ENCODE assay signal across 21 cellular contexts in the genomic region with DNA sequence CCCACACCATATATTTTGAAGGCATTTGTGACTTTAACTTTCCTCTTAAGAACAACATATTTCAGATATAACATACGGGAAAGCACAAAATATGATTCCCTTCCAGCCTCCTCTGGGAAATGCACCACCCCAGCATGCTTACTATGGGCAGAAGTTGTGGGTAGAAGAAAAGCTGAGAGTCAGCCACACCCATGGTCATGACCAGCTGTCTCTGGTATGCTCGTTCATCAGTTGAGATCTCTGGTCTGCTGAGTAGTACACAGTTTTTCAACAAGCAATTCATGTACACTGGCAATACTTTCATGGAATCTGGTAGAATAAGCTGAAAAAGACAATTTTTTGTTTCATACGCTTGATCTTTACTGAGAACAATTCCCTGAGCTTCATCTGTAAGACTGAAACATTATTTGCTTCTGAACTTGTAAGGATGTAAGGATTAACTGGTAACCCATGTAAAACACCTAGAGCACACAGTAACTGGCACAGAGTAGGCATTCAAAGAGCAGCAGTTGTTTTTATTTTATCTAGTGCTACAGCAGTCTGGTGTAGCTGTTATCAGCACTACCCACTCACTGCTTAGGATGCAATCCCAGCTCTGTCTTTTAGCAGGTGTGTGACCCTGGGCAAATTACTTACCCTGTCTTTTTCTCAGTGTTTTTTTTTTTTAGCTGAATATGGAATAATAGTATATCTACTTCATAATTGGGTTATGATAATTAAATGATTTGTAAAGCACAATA. TPM values are rescaled to one million over a fixed set of nuclear protein-coding genes. Genes with fewer than 3 reads are reported as not detected.
A peak's percentile ranks its signal among the peaks of the same experiment; 100 is the strongest.
DNase-seq lines count a peak whose midpoint lies in the region; ATAC-seq and TF ChIP-seq lines count a peak whose summit lies in the region.
"Had no signal": no experiment of that assay in that cellular context is flagged by ENCODE, and none has a peak within 500 bp of the region (broad histone marks: within the 10 kb centered on the region; RNA-seq: fewer than 3 reads in every experiment).

No MANE protein-coding gene starts in this region.

- WGBS in GM23248 (ENCODE audit: low coverage in 1 of 2, low lambda C conversion rate in 2 of 2, missing lambda C conversion rate in 2 of 2), 2 experiments, result 31 to 35% methylated on average over 3 of the region's 3 CpGs
- 77 to 86% methylated on average over 2 to 3 of the region's 3 CpGs for WGBS in body of pancreas, 2 donors

- no peak overlapping the region for H3K27ac Mint-ChIP-seq in activated naive CD4-positive, alpha-beta T cell treated with anti-CD3 and anti-CD28 coated beads, Interleukin-2, amount 10 ng/mL, durations not matched to agents 7 days and 5 days
- H3K27ac Mint-ChIP-seq: activated naive CD8-positive, alpha-beta T cell treated with anti-CD3 and anti-CD28 coated beads, Interleukin-2, amount 10 ng/mL, durations not matched to agents 7 days and 5 days; B cell; memory B cell; stimulated activated naive B cell treated with anti-CD40 and anti-IgM and Interleukin-4, amounts not matched to agents 10 μg/mL and 1 μg/mL and 100 μg/mL, for 72 hours; type B pancreatic cell had no signal

- peak overlapping the region; percentile 37 for H3K4me2 ChIP-seq in GM23248 (ENCODE audit: unreplicated experiment)

- no peak for TF ChIP-seq POLR2A in body of pancreas (IDR thresholded peaks at IDR 0.05)

- H3K79me2 ChIP-seq in ACC112 (ENCODE audit: control insufficient read depth, insufficient read depth, low read length, unreplicated experiment) (no peaks in the 10 kb centered on the region), GM23248 (ENCODE audit: insufficient read depth) (peaks cover 52% of the 10 kb centered on the region)

- in situ Hi-C loops in GM23248 (cut with MboI) (no loop called here), astrocyte of the spinal cord (cut with HindIII; ENCODE audit: low sequenced_read_pairs) (no loop called here)

- H3K27ac ChIP-seq in ACC112 (ENCODE audit: low read depth, low read length) (peak overlapping the region; percentile 59), GM23248 (peak overlapping the region; percentile 82), foreskin keratinocyte (no peak overlapping the region), body of pancreas (no peak overlapping the region)
- H3K27ac ChIP-seq: colonic mucosa, esophagus muscularis mucosa, neutrophil had no signal

- H3K9ac ChIP-seq in GM23248, result peak overlapping the region; percentile 47; the same call in 1 of the 2 replicates

- no peak overlapping the region for H2AFZ ChIP-seq in ACC112 (ENCODE audit: low read length, unreplicated experiment)
- no peak overlapping the region for H2AFZ ChIP-seq in GM23248

- H4K20me1 ChIP-seq in GM23248 (ENCODE audit: insufficient read depth), result no peaks in the 10 kb centered on the region

- H3K9me3 Mint-ChIP-seq in activated naive CD4-positive, alpha-beta T cell treated with anti-CD3 and anti-CD28 coated beads, Interleukin-2, amount 10 ng/mL, durations not matched to agents 7 days and 5 days, result no peaks in the 10 kb centered on the region
- H3K9me3 Mint-ChIP-seq: activated naive CD8-positive, alpha-beta T cell treated with anti-CD3 and anti-CD28 coated beads, Interleukin-2, amount 10 ng/mL, durations not matched to agents 7 days and 5 days; memory B cell; stimulated activated naive B cell treated with anti-CD40 and anti-IgM and Interleukin-4, amounts not matched to agents 10 μg/mL and 1 μg/mL and 100 μg/mL, for 72 hours; type B pancreatic cell had no signal

- no peaks in the 10 kb centered on the region for H3K27me3 ChIP-seq in ACC112 (ENCODE audit: insufficient read depth, low read length)
- H3K27me3 ChIP-seq in GM23248 (replicated peaks; ENCODE audit: insufficient read depth), result no peaks in the 10 kb centered on the region
- no peaks in the 10 kb centered on the region for H3K27me3 ChIP-seq in foreskin keratinocyte
- H3K27me3 ChIP-seq in body of pancreas, result no peaks in the 10 kb centered on the region
- H3K27me3 ChIP-seq: colonic mucosa, esophagus muscularis mucosa, neutrophil had no signal

- no peak for TF ChIP-seq CTCF in astrocyte of the spinal cord (IDR thresholded peaks at IDR 0.05; ENCODE audit: low read depth, low read length)
- TF ChIP-seq CTCF in foreskin keratinocyte (conservative IDR thresholded peaks at IDR 0.05), result no peak
- TF ChIP-seq CTCF in omental fat pad (IDR thresholded peaks at IDR 0.05), result no peak
- no peak for TF ChIP-seq CTCF in body of pancreas (IDR thresholded peaks at IDR 0.05)

- peak; percentile 75 for ATAC-seq in foreskin keratinocyte
- ATAC-seq in omental fat pad (ENCODE audit: low FRiP score), result no peak
- no peak for ATAC-seq in body of pancreas
- ATAC-seq: stimulated activated naive B cell treated with anti-CD40 and anti-IgM and Interleukin-4, amounts not matched to agents 10 μg/mL and 1 μg/mL and 100 μg/mL, for 72 hours had no signal

- H3K9me3 ChIP-seq in GM23248 (ENCODE audit: low read depth) (no peaks in the 10 kb centered on the region), body of pancreas (no peaks in the 10 kb centered on the region)
- H3K9me3 ChIP-seq: colonic mucosa, esophagus muscularis mucosa, neutrophil had no signal

- H3K36me3 Mint-ChIP-seq in activated naive CD4-positive, alpha-beta T cell treated with anti-CD3 and anti-CD28 coated beads, Interleukin-2, amount 10 ng/mL, durations not matched to agents 7 days and 5 days, result peaks cover 38% of the 10 kb centered on the region

- no peaks in the 10 kb centered on the region for H3K27me3 Mint-ChIP-seq in activated naive CD4-positive, alpha-beta T cell treated with anti-CD3 and anti-CD28 coated beads, Interleukin-2, amount 10 ng/mL, durations not matched to agents 7 days and 5 days
- H3K27me3 Mint-ChIP-seq: activated naive CD8-positive, alpha-beta T cell treated with anti-CD3 and anti-CD28 coated beads, Interleukin-2, amount 10 ng/mL, durations not matched to agents 7 days and 5 days; B cell; memory B cell; stimulated activated naive B cell treated with anti-CD40 and anti-IgM and Interleukin-4, amounts not matched to agents 10 μg/mL and 1 μg/mL and 100 μg/mL, for 72 hours; type B pancreatic cell had no signal

- peaks cover 90% of the 10 kb centered on the region for H3F3A ChIP-seq in GM23248 (ENCODE audit: insufficient read depth)

- no peak overlapping the region for H3K4me3 ChIP-seq in ACC112 (ENCODE audit: low read depth, low read length)
- H3K4me3 ChIP-seq in GM23248, result no peak overlapping the region
- H3K4me3 ChIP-seq in astrocyte of the spinal cord (ENCODE audit: low read depth, low read length), result no peak overlapping the region
- no peak overlapping the region for H3K4me3 ChIP-seq in body of pancreas
- H3K4me3 ChIP-seq: colonic mucosa, esophagus muscularis mucosa had no signal

- CTCF ChIA-PET in activated naive CD4-positive, alpha-beta T cell treated with anti-CD3 and anti-CD28 coated beads, Interleukin-2, amount 10 ng/mL, durations not matched to agents 7 days and 5 days (lab: Charles Lee), result interaction anchor here (1.2 kb wide), 1 partner anchor 9 kb away, joined by 3 read pairs; no protein-coding TSS in a partner anchor

- H3K4me1 ChIP-seq in ACC112 (ENCODE audit: control insufficient read depth, insufficient read depth, low read length, unreplicated experiment), result peaks cover 36% of the 10 kb centered on the region
- peaks cover 74% of the 10 kb centered on the region for H3K4me1 ChIP-seq in GM23248 (ENCODE audit: insufficient read depth)
- H3K4me1 ChIP-seq in foreskin keratinocyte, result peaks cover 6% of the 10 kb centered on the region
- peaks cover 3% of the 10 kb centered on the region for H3K4me1 ChIP-seq in body of pancreas
- H3K4me1 ChIP-seq: colonic mucosa had no signal

- H3K4me3 Mint-ChIP-seq in activated naive CD4-positive, alpha-beta T cell treated with anti-CD3 and anti-CD28 coated beads, Interleukin-2, amount 10 ng/mL, durations not matched to agents 7 days and 5 days, result no peak overlapping the region
- H3K4me3 Mint-ChIP-seq: activated naive CD8-positive, alpha-beta T cell treated with anti-CD3 and anti-CD28 coated beads, Interleukin-2, amount 10 ng/mL, durations not matched to agents 7 days and 5 days; B cell; memory B cell; stimulated activated naive B cell treated with anti-CD40 and anti-IgM and Interleukin-4, amounts not matched to agents 10 μg/mL and 1 μg/mL and 100 μg/mL, for 72 hours; type B pancreatic cell had no signal

- DNase-seq in GM23248 (peak; percentile 90), astrocyte of the spinal cord (ENCODE audit: low read depth, low spot score) (peak; percentile 65), foreskin keratinocyte (peak in 1 of 2 donors; percentile 62), omental fat pad (ENCODE audit: low spot score) (no peak), HK-2 (ENCODE audit: unreplicated experiment) (no peak), body of pancreas (no peak)
- no peak for DNase-seq in activated naive CD4-positive, alpha-beta T cell treated with anti-CD3 and anti-CD28 coated beads, Interleukin-2, amount 10 ng/mL, durations not matched to agents 7 days and 5 days
- DNase-seq: activated CD4-positive, alpha-beta T cell treated with anti-CD3 and anti-CD28 coated beads for 1 hour; activated naive CD8-positive, alpha-beta T cell treated with anti-CD3 and anti-CD28 coated beads, Interleukin-2, amount 10 ng/mL, durations not matched to agents 7 days and 5 days; activated T-cell treated with anti-CD3 and anti-CD28 coated beads for 4 hours; colonic mucosa; MV-4-11; NCI-H2107; small intestine; stimulated activated naive B cell treated with anti-CD40 and anti-IgM and Interleukin-4, amounts not matched to agents 10 μg/mL and 1 μg/mL and 100 μg/mL, for 72 hours had no signal

- no peaks in the 10 kb centered on the region for H3K9me2 ChIP-seq in GM23248 (ENCODE audit: insufficient read depth)

- intact Hi-C loops in body of pancreas (cut with DNase I), result no loop called here

- H3K36me3 ChIP-seq in ACC112 (ENCODE audit: insufficient read depth, low read length) (peaks cover 69% of the 10 kb centered on the region), GM23248 (ENCODE audit: low read depth) (peaks cover 70% of the 10 kb centered on the region), body of pancreas (replicated peaks in 1 of 2; ENCODE audit: insufficient read depth in 1 of 2, low read depth in 2 of 2) (peaks cover 0 to 41% of the 10 kb centered on the region in 2 donors)
- H3K36me3 ChIP-seq: colonic mucosa had no signal

- H3K4me1 Mint-ChIP-seq in activated naive CD4-positive, alpha-beta T cell treated with anti-CD3 and anti-CD28 coated beads, Interleukin-2, amount 10 ng/mL, durations not matched to agents 7 days and 5 days, result peaks cover 15% of the 10 kb centered on the region
- H3K4me1 Mint-ChIP-seq: B cell; memory B cell; stimulated activated naive B cell treated with anti-CD40 and anti-IgM and Interleukin-4, amounts not matched to agents 10 μg/mL and 1 μg/mL and 100 μg/mL, for 72 hours had no signal

RNA-seq across cellular contexts. Expression of gene METTL14, which starts 47.6 kb away (rescaled TPM):
- total RNA-seq in GM23248 (2014; rRNA removed; shearing (Covaris generic)), result 8.9 and 21.9 TPM in 2 replicates
- polyA plus RNA-seq in GM23248 (2016; fragmentation: Nextera tagmentation; extraction: Ambion mirVana) (38.9 and 41.4 TPM in 2 replicates), foreskin keratinocyte (5.6 and 7.6 TPM in 2 replicates)
- total RNA-seq in foreskin keratinocyte (21.8 and 27.4 TPM in 2 replicates), omental fat pad (10 to 100 TPM; 24.4 to 67.8 (median 31.7) TPM), body of pancreas (10 to 100 TPM in 1 of 2 donors, 1 to 10 TPM in 1; 8.0 to 14.2 TPM)

Comparison
In these comparisons a context has a peak if more than half of its experiments do, and no peak if none do; other contexts are left out.
1. H3K27ac ChIP-seq: peak in ACC112 (single experiment) and GM23248 (single experiment); none in foreskin keratinocyte (single experiment) and body of pancreas (0 of 4).
2. DNase-seq: peak in GM23248 (single experiment) and astrocyte of the spinal cord (single experiment); none in omental fat pad (single experiment), HK-2 (single experiment), body of pancreas (0 of 4) and activated naive CD4-positive, alpha-beta T cell treated with anti-CD3 and anti-CD28 coated beads, Interleukin-2, amount 10 ng/mL, durations not matched to agents 7 days and 5 days (single experiment).